ENCODE assay signal across 8 cellular contexts in the genomic region with DNA sequence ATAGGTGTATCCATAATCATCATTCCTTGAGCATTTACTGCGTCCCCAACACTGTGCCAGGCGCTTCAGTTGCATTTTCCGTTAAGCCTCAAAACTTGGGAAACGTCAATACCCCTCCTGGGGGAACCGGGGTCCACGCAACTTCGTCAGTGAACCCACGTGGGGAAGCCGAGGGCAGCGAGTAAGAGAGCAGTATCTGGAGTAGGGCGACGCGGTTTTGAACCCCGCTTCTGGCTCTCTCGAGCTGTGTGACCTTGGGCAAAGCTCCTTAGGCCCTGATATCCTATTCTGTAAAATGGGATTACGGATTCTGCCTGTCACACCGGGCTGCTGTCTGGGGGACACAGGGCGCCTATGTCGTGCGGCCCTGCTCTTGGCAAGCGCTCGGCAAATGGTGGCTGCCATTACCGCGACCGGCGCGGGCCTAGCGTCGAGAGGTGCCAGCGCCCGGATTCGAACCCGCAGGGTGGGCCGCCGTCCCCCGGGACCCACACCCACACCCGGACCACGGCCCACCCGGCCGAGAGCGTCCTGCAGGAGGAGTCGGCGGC. TPM values are rescaled to one million over a fixed set of nuclear protein-coding genes. Genes with fewer than 3 reads are reported as not detected.
DNase-seq lines count a peak whose midpoint lies in the region; FAIRE-seq and TF ChIP-seq lines count a peak whose summit lies in the region.

No MANE protein-coding gene starts in this region.

- H3K9me3 Mint-ChIP-seq in neural progenitor cell = peaks cover 4% of the 10 kb centered on the region

- peaks cover 25% of the 10 kb centered on the region for H3K79me2 ChIP-seq in neural progenitor cell (ENCODE audit: low read depth)

- peak overlapping the region; percentile 90 for H3K4me2 ChIP-seq in neural progenitor cell

- peaks cover 19% of the 10 kb centered on the region for H3K36me3 Mint-ChIP-seq in neural progenitor cell

- peaks cover 36% of the 10 kb centered on the region for H4K20me1 ChIP-seq in neural progenitor cell (ENCODE audit: low read depth)

- H3K4me3 ChIP-seq in endocrine pancreas (ENCODE audit: control insufficient read depth, insufficient read depth, low read length) (peak overlapping the region; percentile 54), neural progenitor cell (peak overlapping the region; percentile 90)

- H3K27me3 ChIP-seq in endocrine pancreas (ENCODE audit: control insufficient read depth, insufficient read depth, low read length) (no peaks in the 10 kb centered on the region), neural progenitor cell (peaks cover 41% of the 10 kb centered on the region)

- no peak overlapping the region for H2AFZ ChIP-seq in neural progenitor cell (replicated peaks)

- H3K4me1 Mint-ChIP-seq in neural progenitor cell = peaks cover 21% of the 10 kb centered on the region

- FAIRE-seq in frontal cortex (lab: Jason Lieb, UNC) = no peak

- H3K27ac ChIP-seq in neural progenitor cell = no peak overlapping the region

- no peak overlapping the region for H3K27ac Mint-ChIP-seq in neural progenitor cell

- H3K36me3 ChIP-seq in endocrine pancreas (ENCODE audit: control insufficient read depth, insufficient read depth, low read length) (no peaks in the 10 kb centered on the region), neural progenitor cell (no peaks in the 10 kb centered on the region)

- no peaks in the 10 kb centered on the region for H3K4me1 ChIP-seq in endocrine pancreas (ENCODE audit: control insufficient read depth, insufficient read depth, low read length)
- peaks cover 10% of the 10 kb centered on the region for H3K4me1 ChIP-seq in neural progenitor cell

- H3K9me3 ChIP-seq in endocrine pancreas (ENCODE audit: control insufficient read depth, low read length) (no peaks in the 10 kb centered on the region), neural progenitor cell (ENCODE audit: low read depth) (no peaks in the 10 kb centered on the region)

- peak overlapping the region; percentile 85 for H3K4me3 Mint-ChIP-seq in neural progenitor cell

- peaks cover 9% of the 10 kb centered on the region for H3F3A ChIP-seq in neural progenitor cell (ENCODE audit: low read depth)

- TF ChIP-seq CTCF in neural progenitor cell (IDR thresholded peaks at IDR 0.05) = no peak

- DNase-seq in stimulated activated CD4-positive, alpha-beta T cell treated with anti-CD3 and anti-CD28 coated beads, Interleukin-1b, Interleukin-23, amount 100 ng/mL, for 48 hours = peak; percentile 15
- DNase-seq in stimulated activated CD4-positive, alpha-beta T cell treated with anti-CD3 and anti-CD28 coated beads, Interleukin-12 subunit alpha, Interleukin-12 subunit beta, amount 100 ng/mL, for 4 hours = no peak
- DNase-seq in NCI-H2171 treated with DMSO at 0.1 percent for 48 hours (lab: John Stamatoyannopoulos, UW) = peak; percentile 37
- DNase-seq in neural progenitor cell (ENCODE audit: low spot score) = no peak
- no peak for DNase-seq in frontal cortex (ENCODE audit: low spot score in 2 of 2)
- no peak for DNase-seq in UCSD-AML1 (lab: John Stamatoyannopoulos, UW; ENCODE audit: unreplicated experiment)
- no peak for DNase-seq in NCI-H2081 treated with DMSO at 0.1 percent for 48 hours (lab: John Stamatoyannopoulos, UW)

- peaks cover 28% of the 10 kb centered on the region for H3K27me3 Mint-ChIP-seq in neural progenitor cell (ENCODE audit: insufficient read depth, low read depth)

- peak overlapping the region; percentile 84 for H3K9ac ChIP-seq in endocrine pancreas (ENCODE audit: control insufficient read depth, insufficient read depth, low read length)
- H3K9ac ChIP-seq in neural progenitor cell = peak overlapping the region; percentile 82

RNA-seq across cellular contexts. Expression of gene POLG, which starts 0.6 kb away (rescaled TPM):
- 25.2 and 43.5 TPM in 2 replicates for total RNA-seq in neural progenitor cell (ENCODE audit: low replicate concordance)
- total RNA-seq in frontal cortex = 39.1 TPM

Comparison
In these comparisons a context has a peak if more than half of its experiments do, and no peak if none do; other contexts are left out.
1. DNase-seq: peak in stimulated activated CD4-positive, alpha-beta T cell treated with anti-CD3 and anti-CD28 coated beads, Interleukin-1b, Interleukin-23, amount 100 ng/mL, for 48 hours (single experiment) and NCI-H2171 treated with DMSO at 0.1 percent for 48 hours (single experiment); none in stimulated activated CD4-positive, alpha-beta T cell treated with anti-CD3 and anti-CD28 coated beads, Interleukin-12 subunit alpha, Interleukin-12 subunit beta, amount 100 ng/mL, for 4 hours (single experiment), neural progenitor cell (single experiment), frontal cortex (0 of 2), UCSD-AML1 (single experiment) and NCI-H2081 treated with DMSO at 0.1 percent for 48 hours (single experiment).